Comparison of ENCODE assay signal across 29 cellular contexts in genomic region chr7:66333443-66333842, GRCh38.
"Had no signal": no experiment of that assay in that cellular context is flagged by ENCODE, and none has a peak within 500 bp of the region (broad histone marks: within the 10 kb centered on the region; RNA-seq: fewer than 3 reads in every experiment).

No MANE protein-coding gene starts in this region.

- DNase-seq: activated CD4-positive, alpha-beta memory T cell treated with anti-CD3 and anti-CD28 coated beads for 36 hours; activated CD4-positive, alpha-beta T cell treated with anti-CD3 and anti-CD28 coated beads, Interleukin-2, amount 10 ng/mL, durations not matched to agents 24 days and 14 days; activated CD4-positive, CD25-positive, alpha-beta regulatory T cell treated with anti-CD3 and anti-CD28 coated beads, Interleukin-2, amount 50 U/mL, for 72 hours; activated T-cell treated with anti-CD3 and anti-CD28 coated beads, Interleukin-2, amount 50 U/mL, for 48 hours; dermis blood vessel endothelial cell; effector CD8-positive, alpha-beta T cell; gastrocnemius medialis; hypothalamus; immature natural killer cell; kidney; left ventricle myocardium inferior; nephron progenitor cell; retina; sigmoid colon; small intestine; stimulated activated CD4-positive, alpha-beta T cell treated with anti-CD3 and anti-CD28 coated beads, Interleukin-1b, Interleukin-23, amount 100 ng/mL, for 48 hours; stimulated activated CD4-positive, alpha-beta T cell treated with anti-CD3 and anti-CD28 coated beads, Interleukin-4, amount 100 ng/mL, for 4 hours; stimulated activated CD8-positive, alpha-beta memory T cell treated with anti-CD3 and anti-CD28 coated beads, Interleukin-4, amount 100 ng/mL, for 48 hours; stimulated activated naive CD8-positive, alpha-beta T cell treated with anti-CD3 and anti-CD28 coated beads, Interleukin-15, amount 100 ng/mL, for 72 hours; substantia nigra; T-helper 2 cell; upper lobe of left lung had no signal

- ATAC-seq: gastrocnemius medialis; stimulated activated memory B cell treated with anti-CD40 and anti-IgM and Interleukin-4, amounts not matched to agents 10 μg/mL and 1 μg/mL and 100 μg/mL, for 72 hours; stimulated activated naive CD8-positive, alpha-beta T cell treated with anti-CD3 and anti-CD28 coated beads, Interleukin-15, amount 100 ng/mL, for 72 hours had no signal

- H3K27me3 ChIP-seq: gastrocnemius medialis, neutrophil, sigmoid colon, upper lobe of left lung, vagina had no signal

- H3K4me3 ChIP-seq: gastrocnemius medialis, left ventricle myocardium inferior, sigmoid colon, upper lobe of left lung, vagina had no signal

- H3K9me3 ChIP-seq: gastrocnemius medialis, sigmoid colon, vagina had no signal

- H3K36me3 ChIP-seq: gastrocnemius medialis, left ventricle myocardium inferior, neutrophil, sigmoid colon, upper lobe of left lung, vagina had no signal

- FAIRE-seq: bronchial epithelial cell, colon, endometrium, kidney, small intestine had no signal

- H3K27ac ChIP-seq: epithelial cell of prostate, gastrocnemius medialis, left ventricle myocardium inferior, neutrophil, sigmoid colon, upper lobe of left lung had no signal
